ENCODE assay signal across 8 cellular contexts in the genomic region with DNA sequence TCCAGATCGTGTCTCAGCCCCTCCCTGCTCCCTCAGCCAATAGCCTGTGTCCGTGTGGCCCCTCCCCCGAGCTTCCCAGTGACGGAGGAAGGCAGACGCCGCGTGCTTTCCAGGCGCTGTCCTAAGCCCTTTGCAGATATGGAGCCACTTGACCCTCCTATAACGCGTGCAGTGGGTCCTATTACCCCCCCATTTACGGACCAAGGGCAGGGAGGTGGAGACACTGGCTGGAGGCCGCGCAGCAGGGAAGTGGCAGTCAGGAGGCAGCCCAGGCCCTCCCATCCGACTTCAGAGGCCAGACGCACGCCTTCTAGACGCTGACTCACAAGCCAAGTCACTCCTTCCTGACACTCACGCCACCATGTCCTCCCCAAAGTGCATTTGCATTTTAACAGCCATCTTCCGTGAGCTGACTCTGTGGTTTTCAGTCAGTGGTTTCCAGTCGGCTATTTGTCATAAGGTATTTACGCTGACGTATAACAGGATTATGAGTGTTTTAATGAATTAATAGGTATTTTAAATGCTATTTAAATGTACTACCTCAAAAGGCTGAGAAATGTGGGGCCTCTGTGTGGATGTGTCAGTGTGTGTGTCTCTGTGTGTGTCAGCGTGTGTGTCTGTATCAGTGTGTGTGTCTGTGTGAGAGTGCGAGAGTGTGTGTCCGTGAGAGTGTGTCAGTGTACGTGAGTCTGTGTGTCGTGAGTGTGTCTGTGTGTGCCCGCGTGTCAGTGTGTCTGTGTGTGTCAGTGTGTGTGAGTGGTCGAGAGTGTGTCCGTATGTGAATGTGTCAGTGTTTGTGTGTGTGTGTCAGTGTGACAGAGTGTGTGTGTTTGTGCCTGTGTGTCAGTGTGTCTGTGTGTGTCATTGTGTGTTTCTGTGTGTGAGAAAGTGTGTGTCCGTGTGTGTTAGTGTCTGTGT.
DNase-seq lines count a peak whose midpoint lies in the region; ATAC-seq and TF ChIP-seq lines count a peak whose summit lies in the region.

No MANE protein-coding gene starts in this region.

- H3K79me2 ChIP-seq in OCI-LY3 (ENCODE audit: low read length), result no peaks in the 10 kb centered on the region

- H3K27ac ChIP-seq in OCI-LY3 (ENCODE audit: low read length), result peak overlapping the region; percentile 89
- H3K27ac ChIP-seq in neutrophil, result peak overlapping the region; percentile 98
- H3K27ac ChIP-seq in subcutaneous abdominal adipose tissue (ENCODE audit: low read depth, low read length), result peak overlapping the region; percentile 87

- no peaks in the 10 kb centered on the region for H3K9me3 ChIP-seq in OCI-LY3 (ENCODE audit: insufficient read depth, low read length)
- no peaks in the 10 kb centered on the region for H3K9me3 ChIP-seq in neutrophil
- peaks cover 0 to 2% (median 0%) of the 10 kb centered on the region in 5 donors for H3K9me3 ChIP-seq in subcutaneous abdominal adipose tissue (ENCODE audit: control insufficient read depth in 5 of 5, low read length in 5 of 5)

- peak overlapping the region; percentile 75 for H2AFZ ChIP-seq in OCI-LY3 (ENCODE audit: low read depth, low read length)

- peaks cover 16% of the 10 kb centered on the region for H3K9me3 Mint-ChIP-seq in activated T-cell treated with anti-CD3 and anti-CD28 coated beads, Interleukin-2, amount 50 U/mL, for 24 hours

- H3K9ac ChIP-seq in OCI-LY3 (ENCODE audit: low read length) (peak overlapping the region; percentile 93), subcutaneous abdominal adipose tissue (ENCODE audit: low read length in 5 of 5) (peak overlapping the region; percentile 66 to 98 (median 76))

- H3K27me3 ChIP-seq in OCI-LY3 (ENCODE audit: low read depth, low read length) (no peaks in the 10 kb centered on the region), neutrophil (no peaks in the 10 kb centered on the region), subcutaneous abdominal adipose tissue (ENCODE audit: control insufficient read depth in 5 of 5, insufficient read depth in 4 of 5, low read length in 5 of 5) (peaks cover 0 to 7% (median 0%) of the 10 kb centered on the region in 5 donors)

- TF ChIP-seq CTCF in OCI-LY3 (IDR thresholded peaks at IDR 0.05; ENCODE audit: low read depth, low read length), result no peak
- TF ChIP-seq CTCF in fibroblast of mammary gland (conservative IDR thresholded peaks at IDR 0.05; ENCODE audit: control insufficient read depth, insufficient read depth, low read depth, low read length), result no peak
- peak; percentile 34 for TF ChIP-seq CTCF in neutrophil (IDR thresholded peaks at IDR 0.05)

- peak overlapping the region; percentile 70 for H3K4me3 Mint-ChIP-seq in activated T-cell treated with anti-CD3 and anti-CD28 coated beads, Interleukin-2, amount 50 U/mL, for 24 hours

- H3K36me3 ChIP-seq in OCI-LY3 (replicated peaks; ENCODE audit: low read depth, low read length), result no peaks in the 10 kb centered on the region
- no peaks in the 10 kb centered on the region for H3K36me3 ChIP-seq in neutrophil
- H3K36me3 ChIP-seq in subcutaneous abdominal adipose tissue (ENCODE audit: control insufficient read depth in 5 of 5, insufficient read depth in 5 of 5, low read length in 5 of 5), result no peaks in the 10 kb centered on the region

- H3K27me3 Mint-ChIP-seq in activated T-cell treated with anti-CD3 and anti-CD28 coated beads, Interleukin-2, amount 50 U/mL, for 24 hours, result no peaks in the 10 kb centered on the region

- DNase-seq in DMS153 (lab: John Stamatoyannopoulos, UW) (peak; percentile 8), DMS153 treated with DMSO at 0.1 percent for 48 hours (lab: John Stamatoyannopoulos, UW; ENCODE audit: unreplicated experiment) (no peak), fibroblast of mammary gland (ENCODE audit: low read depth) (peak; percentile 99)
- DNase-seq in activated T-cell treated with anti-CD3 and anti-CD28 coated beads, Interleukin-2, amount 50 U/mL, for 24 hours, result peak; percentile 89

- H4K20me1 ChIP-seq in OCI-LY3 (ENCODE audit: insufficient read depth, low read length), result no peaks in the 10 kb centered on the region

- H3K4me1 Mint-ChIP-seq in activated T-cell treated with anti-CD3 and anti-CD28 coated beads, Interleukin-2, amount 50 U/mL, for 24 hours (ENCODE audit: low read depth), result peaks cover 52% of the 10 kb centered on the region

- H3K4me1 ChIP-seq in OCI-LY3 (ENCODE audit: low read length) (peaks cover 53% of the 10 kb centered on the region), neutrophil (ENCODE audit: control insufficient read depth in 1 of 2, insufficient read depth in 1 of 2, low read depth in 1 of 2, low read length in 1 of 2) (peaks cover 20 to 26% of the 10 kb centered on the region in 2 experiments), subcutaneous abdominal adipose tissue (ENCODE audit: control insufficient read depth in 5 of 5, insufficient read depth in 5 of 5, low read length in 5 of 5) (peaks cover 0 to 39% (median 19%) of the 10 kb centered on the region in 5 donors)

- H3K27ac Mint-ChIP-seq in activated T-cell treated with anti-CD3 and anti-CD28 coated beads, Interleukin-2, amount 50 U/mL, for 24 hours, result peak overlapping the region; percentile 98

- peaks cover 7% of the 10 kb centered on the region for H3K36me3 Mint-ChIP-seq in activated T-cell treated with anti-CD3 and anti-CD28 coated beads, Interleukin-2, amount 50 U/mL, for 24 hours (ENCODE audit: low read depth)

- peak overlapping the region; percentile 95 for H3K4me2 ChIP-seq in OCI-LY3 (ENCODE audit: low read length)

- ATAC-seq in HG02981 (IDR thresholded peaks at IDR 0.05; ENCODE audit: unreplicated experiment), result peak; percentile 84

- H3K4me3 ChIP-seq in OCI-LY3 (ENCODE audit: low read length) (peak overlapping the region; percentile 86), fibroblast of mammary gland (ENCODE audit: control insufficient read depth, low read depth, low read length) (peak overlapping the region; percentile 41), neutrophil (ENCODE audit: low read depth in 1 of 2, low read length in 1 of 2) (peak overlapping the region; percentile 59 to 66), subcutaneous abdominal adipose tissue (ENCODE audit: low read depth in 1 of 5, low read length in 5 of 5) (peak overlapping the region; percentile 58 to 97 (median 82))
